ENCODE assay signal across 16 cellular contexts in genomic region chr2:108926561-108927380, GRCh38.
"Had no signal": no experiment of that assay in that cellular context is flagged by ENCODE, and none has a peak within 500 bp of the region (broad histone marks: within the 10 kb centered on the region; RNA-seq: fewer than 3 reads in every experiment).

No MANE protein-coding gene starts in this region.

- H3K9me3 Mint-ChIP-seq: activated CD4-positive, alpha-beta T cell treated with anti-CD3 and anti-CD28 coated beads, Interleukin-2, amount 10 ng/mL, durations not matched to agents 7 days and 5 days; activated naive CD4-positive, alpha-beta T cell treated with anti-CD3 and anti-CD28 coated beads, Interleukin-2, amount 50 U/mL, for 24 hours; neural crest cell; T-helper 1 cell treated with Interleukin-12 subunit alpha and Interleukin-12 subunit beta and Interleukin-4 antibody, amounts not matched to agents 30 μg/mL and 1 μg/mL, for 36 hours had no signal

- H3K4me3 Mint-ChIP-seq: activated CD4-positive, alpha-beta T cell treated with anti-CD3 and anti-CD28 coated beads, Interleukin-2, amount 10 ng/mL, durations not matched to agents 7 days and 5 days; activated naive CD4-positive, alpha-beta T cell treated with anti-CD3 and anti-CD28 coated beads, Interleukin-2, amount 50 U/mL, for 24 hours; neural crest cell; T-helper 1 cell treated with Interleukin-12 subunit alpha and Interleukin-12 subunit beta and Interleukin-4 antibody, amounts not matched to agents 30 μg/mL and 1 μg/mL, for 36 hours had no signal

- H3K27ac ChIP-seq: adrenal gland, thyroid gland had no signal

- H3K27ac Mint-ChIP-seq: activated naive CD4-positive, alpha-beta T cell treated with anti-CD3 and anti-CD28 coated beads, Interleukin-2, amount 50 U/mL, for 24 hours; T-helper 1 cell treated with Interleukin-12 subunit alpha and Interleukin-12 subunit beta and Interleukin-4 antibody, amounts not matched to agents 30 μg/mL and 1 μg/mL, for 36 hours had no signal

- H3K9me3 ChIP-seq: adrenal gland, thyroid gland had no signal

- DNase-seq: activated CD4-positive, alpha-beta T cell treated with anti-CD3 and anti-CD28 coated beads, Interleukin-2, amount 10 ng/mL, durations not matched to agents 7 days and 5 days; activated CD8-positive, alpha-beta memory T cell treated with anti-CD3 and anti-CD28 coated beads for 24 hours; activated CD8-positive, alpha-beta memory T cell treated with anti-CD3 and anti-CD28 coated beads, Interleukin-2, amount 50 U/mL, for 48 hours; activated gamma-delta T cell; activated T-cell treated with anti-CD3 and anti-CD28 coated beads, Interleukin-2, amount 50 U/mL, for 48 hours; adrenal gland; effector CD8-positive, alpha-beta T cell; foreskin melanocyte; glutamatergic neuron; hippocampal formation; stimulated activated CD8-positive, alpha-beta memory T cell treated with anti-CD3 and anti-CD28 coated beads, Interleukin-4, amount 100 ng/mL, for 48 hours; stimulated activated naive CD4-positive, alpha-beta T cell; thyroid gland had no signal

- H3K27me3 ChIP-seq: adrenal gland, thyroid gland had no signal

- H3K4me1 ChIP-seq: adrenal gland, thyroid gland had no signal

- H3K4me1 Mint-ChIP-seq: activated CD4-positive, alpha-beta T cell treated with anti-CD3 and anti-CD28 coated beads, Interleukin-2, amount 10 ng/mL, durations not matched to agents 7 days and 5 days; neural crest cell had no signal

- H3K36me3 ChIP-seq: adrenal gland, thyroid gland had no signal

- H3K4me3 ChIP-seq: adrenal gland, thyroid gland had no signal

- H3K27me3 Mint-ChIP-seq: activated CD4-positive, alpha-beta T cell treated with anti-CD3 and anti-CD28 coated beads, Interleukin-2, amount 10 ng/mL, durations not matched to agents 7 days and 5 days; activated naive CD4-positive, alpha-beta T cell treated with anti-CD3 and anti-CD28 coated beads, Interleukin-2, amount 50 U/mL, for 24 hours had no signal
